Comparison of ENCODE assay signal across 1 cellular context in genomic region chr5:57435701-57436134, GRCh38.
A peak's percentile ranks its signal among the peaks of the same experiment; 100 is the strongest.
TF ChIP-seq lines count a peak whose summit lies in the region.

No MANE protein-coding gene starts in this region.

TF ChIP-seq in SK-N-SH, 30 proteins besides CTCF, POLR2A, EP300 and RAD21 (continued from another document):
- TF ChIP-seq PBX3 (IDR thresholded peaks at IDR 0.05): peak; percentile 77
- peak; percentile 92 for TF ChIP-seq TEAD4 (IDR thresholded peaks at IDR 0.05; ENCODE audit: borderline replicate concordance, insufficient read depth)
- TF ChIP-seq JUND (IDR thresholded peaks at IDR 0.05): peak; percentile 80
- no peak for TF ChIP-seq SMC3 (IDR thresholded peaks at IDR 0.05; ENCODE audit: low read depth, low read length)
- no peak for TF ChIP-seq GATA2 (CRISPR knock-in tag; IDR thresholded peaks at IDR 0.05)
- no peak for TF ChIP-seq RFX5 (IDR thresholded peaks at IDR 0.05; ENCODE audit: low read length)
- TF ChIP-seq SIN3A (IDR thresholded peaks at IDR 0.05; ENCODE audit: borderline replicate concordance, low read depth, low read length): no peak
- no peak for TF ChIP-seq FOXJ3 (CRISPR knock-in tag; IDR thresholded peaks at IDR 0.05)
- TF ChIP-seq EZH2phosphoT487 (IDR thresholded peaks at IDR 0.05; ENCODE audit: borderline replicate concordance, low read depth): no peak
- TF ChIP-seq FOSL2 (IDR thresholded peaks at IDR 0.05; ENCODE audit: borderline replicate concordance, low read depth): no peak; the same call in 1 of the 2 replicates
- peak; percentile 62; the same call in 1 of the 2 replicates for TF ChIP-seq RXRA (IDR thresholded peaks at IDR 0.05; ENCODE audit: borderline replicate concordance, low read depth)
- TF ChIP-seq MEF2A (IDR thresholded peaks at IDR 0.05; ENCODE audit: borderline replicate concordance, low read depth): peak; percentile 39; the same call in 1 of the 2 replicates
- TF ChIP-seq USF2 (IDR thresholded peaks at IDR 0.05; ENCODE audit: borderline replicate concordance, low read depth, low read length): no peak
- TF ChIP-seq MAX (IDR thresholded peaks at IDR 0.05; ENCODE audit: low read depth): no peak
- peak; percentile 83 for TF ChIP-seq NFIC (IDR thresholded peaks at IDR 0.05; ENCODE audit: borderline replicate concordance)
- no peak for TF ChIP-seq ELF1 (IDR thresholded peaks at IDR 0.05)
- TF ChIP-seq USF1 (IDR thresholded peaks at IDR 0.05; ENCODE audit: borderline replicate concordance, low read depth): peak; percentile 48; the same call in 1 of the 2 replicates
